Comparison of ENCODE assay signal across 27 cellular contexts in the genomic region with DNA sequence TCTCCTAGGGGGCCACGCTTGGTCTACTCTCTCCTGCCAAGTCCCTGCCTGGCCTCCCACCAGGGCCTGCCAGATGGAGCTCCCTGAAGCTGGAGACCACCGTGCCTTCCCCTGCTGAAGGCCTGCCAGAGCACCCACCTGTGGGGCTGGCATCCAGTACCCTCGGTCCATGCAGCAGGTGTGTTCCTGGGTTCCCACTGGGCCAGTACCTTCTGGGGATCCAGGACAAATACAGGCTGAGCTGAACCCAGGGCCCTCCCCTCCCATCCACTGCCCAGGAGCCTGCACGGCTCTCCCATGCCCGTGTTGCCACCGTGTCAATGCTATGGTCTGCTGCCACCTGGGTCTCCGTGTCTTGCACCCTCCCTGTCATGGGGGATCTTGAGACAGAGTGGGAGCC.
A peak's percentile ranks its signal among the peaks of the same experiment; 100 is the strongest.
DNase-seq lines count a peak whose midpoint lies in the region; ATAC-seq and TF ChIP-seq lines count a peak whose summit lies in the region.
"Had no signal": no experiment of that assay in that cellular context is flagged by ENCODE, and none has a peak within 500 bp of the region (broad histone marks: within the 10 kb centered on the region; RNA-seq: fewer than 3 reads in every experiment).

No MANE protein-coding gene starts in this region.

- H3K9me3 ChIP-seq in mammary epithelial cell (replicated peaks; ENCODE audit: insufficient read depth, low read length), result peaks cover 12% of the 10 kb centered on the region

- in situ Hi-C loops in mammary epithelial cell (cut with MboI; ENCODE audit: low sequenced_read_pairs in 2 of 2), result no loop called here

- no peak for DNase-seq in MCF 10A (ENCODE audit: unreplicated experiment)
- no peak for DNase-seq in mammary epithelial cell
- no peak for DNase-seq in RWPE1 (ENCODE audit: low spot score)
- DNase-seq in left colon, result no peak
- DNase-seq in stimulated activated effector memory CD8-positive, alpha-beta T cell treated with anti-CD3 and anti-CD28 coated beads, Interleukin-12 subunit alpha, Interleukin-12 subunit beta, amount 100 ng/mL, for 72 hours (ENCODE audit: low spot score in 2 of 2), result no peak
- no peak for DNase-seq in NCI-H2227 treated with DMSO at 0.1 percent for 48 hours (lab: John Stamatoyannopoulos, UW)
- DNase-seq in NCI-H2029 (lab: John Stamatoyannopoulos, UW), result no peak
- DNase-seq: ACHN; activated B cell treated with CpG ODN at 0.5 μM for 24 hours; activated CD4-positive, alpha-beta T cell treated with anti-CD3 and anti-CD28 coated beads, Interleukin-2, amount 50 U/mL, for 1 hour; amygdala; CD8-positive, alpha-beta memory T cell; DMS 273 treated with DMSO at 0.1 percent for 48 hours; naive B cell; NCI-H146; NCI-H446; NCI-H82; occipital lobe had no signal

- CTCF ChIA-PET in MCF 10A (lab: Yijun Ruan, JAX) (no interaction called here), mammary epithelial cell (lab: Charles Lee; ENCODE audit: low non-redundant PET) (no interaction called here), RWPE1 (lab: Yijun Ruan, JAX) (interaction anchor here (0.8 kb wide), 1 partner anchor 338 kb away, joined by 3 read pairs; no protein-coding TSS in a partner anchor)

- peak overlapping the region; percentile 68 for H3K27ac Mint-ChIP-seq in MCF 10A (ENCODE audit: low read depth, unreplicated experiment)
- H3K27ac Mint-ChIP-seq in stimulated activated effector memory CD8-positive, alpha-beta T cell treated with anti-CD3 and anti-CD28 coated beads, Interleukin-12 subunit alpha, Interleukin-12 subunit beta, amount 100 ng/mL, for 72 hours, result no peak overlapping the region
- H3K27ac Mint-ChIP-seq: activated B cell treated with CpG ODN at 0.5 μM for 24 hours; activated naive CD4-positive, alpha-beta T cell treated with anti-CD3 and anti-CD28 coated beads, Interleukin-2, amount 10 ng/mL, durations not matched to agents 7 days and 5 days; B cell; GM23338; HFFc6; IgD-negative memory B cell; T-cell had no signal

- H3K4me3 ChIP-seq in mammary epithelial cell (replicated peaks in 1 of 3; ENCODE audit: insufficient read depth in 1 of 3, low read depth in 2 of 3, low read length in 3 of 3), result no peak overlapping the region
- H3K4me3 ChIP-seq: breast epithelium, GM23338, left lung, skin epidermis had no signal

- H4K20me1 ChIP-seq in mammary epithelial cell (ENCODE audit: insufficient read depth, low read length), result no peaks in the 10 kb centered on the region

- intact Hi-C loops in MCF 10A (cut with micrococcal nuclease) (no loop called here), mammary epithelial cell (cut with micrococcal nuclease) (no loop called here), left colon (cut with DNase I, micrococcal nuclease) (no loop called here)

- H3K4me2 ChIP-seq in mammary epithelial cell (ENCODE audit: insufficient read depth, low read depth, low read length), result no peak overlapping the region
- H3K4me2 ChIP-seq: GM23338 had no signal

- H3K9ac ChIP-seq in mammary epithelial cell (ENCODE audit: insufficient read depth, low read length), result no peak overlapping the region

- POLR2A ChIA-PET in MCF 10A (lab: Yijun Ruan, JAX), result no interaction called here
- POLR2A ChIA-PET in RWPE1 (lab: Yijun Ruan, JAX; ENCODE audit: low non-redundant PET), result no interaction called here

- H3K27me3 Mint-ChIP-seq in MCF 10A (ENCODE audit: insufficient read depth, unreplicated experiment), result no peaks in the 10 kb centered on the region
- H3K27me3 Mint-ChIP-seq: activated B cell treated with CpG ODN at 0.5 μM for 24 hours, B cell, T-cell had no signal

- peaks cover 22% of the 10 kb centered on the region for H3K9me3 Mint-ChIP-seq in MCF 10A (ENCODE audit: unreplicated experiment)
- peaks cover 15% of the 10 kb centered on the region for H3K9me3 Mint-ChIP-seq in stimulated activated effector memory CD8-positive, alpha-beta T cell treated with anti-CD3 and anti-CD28 coated beads, Interleukin-12 subunit alpha, Interleukin-12 subunit beta, amount 100 ng/mL, for 72 hours

- H3K79me2 ChIP-seq in mammary epithelial cell (ENCODE audit: insufficient read depth, low read length), result no peaks in the 10 kb centered on the region

- no peaks in the 10 kb centered on the region for H3K36me3 ChIP-seq in mammary epithelial cell (ENCODE audit: insufficient read depth, low read length)
- H3K36me3 ChIP-seq: breast epithelium, left lung had no signal

- no peaks in the 10 kb centered on the region for H3K27me3 ChIP-seq in mammary epithelial cell (ENCODE audit: insufficient read depth, low read length)
- H3K27me3 ChIP-seq: breast epithelium, left lung had no signal

- H3K27ac ChIP-seq in mammary epithelial cell (ENCODE audit: insufficient read depth, low read depth, low read length), result no peak overlapping the region
- peak overlapping the region; percentile 57 for H3K27ac ChIP-seq in RWPE1
- H3K27ac ChIP-seq: left lung had no signal

- H3K36me3 Mint-ChIP-seq in MCF 10A (ENCODE audit: insufficient read depth, unreplicated experiment), result peaks cover 8% of the 10 kb centered on the region
- H3K36me3 Mint-ChIP-seq in stimulated activated effector memory CD8-positive, alpha-beta T cell treated with anti-CD3 and anti-CD28 coated beads, Interleukin-12 subunit alpha, Interleukin-12 subunit beta, amount 100 ng/mL, for 72 hours, result no peaks in the 10 kb centered on the region
- H3K36me3 Mint-ChIP-seq: activated naive CD4-positive, alpha-beta T cell treated with anti-CD3 and anti-CD28 coated beads, Interleukin-2, amount 10 ng/mL, durations not matched to agents 7 days and 5 days had no signal

- WGBS in mammary epithelial cell (ENCODE audit: low coverage, missing lambda C conversion rate), result 85% methylated on average over 7 of the region's 7 CpGs

- peaks cover 11% of the 10 kb centered on the region for H3K4me1 ChIP-seq in mammary epithelial cell (ENCODE audit: insufficient read depth, low read length)
- H3K4me1 ChIP-seq: breast epithelium, left lung had no signal

- dilution Hi-C loops in mammary epithelial cell (cut with HindIII; ENCODE audit: low sequenced_read_pairs), result no loop called here

- H2AFZ ChIP-seq in mammary epithelial cell (ENCODE audit: low read depth, low read length), result no peak overlapping the region
- H2AFZ ChIP-seq: GM23338 had no signal

- no TSS peak for BruUV-seq in MCF 10A (replicated peaks; lab: Mats Ljungman, UMichigan)
- BruUV-seq in mammary epithelial cell (replicated peaks; lab: Mats Ljungman, UMichigan), result no TSS peak

- H3K4me3 Mint-ChIP-seq in MCF 10A (ENCODE audit: unreplicated experiment), result no peak overlapping the region
- H3K4me3 Mint-ChIP-seq in stimulated activated effector memory CD8-positive, alpha-beta T cell treated with anti-CD3 and anti-CD28 coated beads, Interleukin-12 subunit alpha, Interleukin-12 subunit beta, amount 100 ng/mL, for 72 hours, result no peak overlapping the region
- H3K4me3 Mint-ChIP-seq: activated B cell treated with CpG ODN at 0.5 μM for 24 hours; activated naive CD4-positive, alpha-beta T cell treated with anti-CD3 and anti-CD28 coated beads, Interleukin-2, amount 10 ng/mL, durations not matched to agents 7 days and 5 days; B cell; CD8-positive, alpha-beta memory T cell; GM23338; HFFc6; IgD-negative memory B cell; naive B cell; T-cell had no signal

- TF ChIP-seq CTCF in MCF 10A (IDR thresholded peaks at IDR 0.05; ENCODE audit: unreplicated experiment), result no peak
- TF ChIP-seq CTCF in mammary epithelial cell (conservative IDR thresholded peaks at IDR 0.05 in 1 of 2, IDR thresholded peaks at IDR 0.05 in 1 of 2; ENCODE audit: extremely low read depth in 1 of 2, insufficient read depth in 1 of 2, low read depth in 1 of 2, low read length in 2 of 2), result no peak
- TF ChIP-seq CTCF in RWPE1 (conservative IDR thresholded peaks at IDR 0.05; ENCODE audit: low read depth), result no peak

- ATAC-seq in left colon, result peak; percentile 38
- ATAC-seq in stimulated activated effector memory CD8-positive, alpha-beta T cell treated with anti-CD3 and anti-CD28 coated beads, Interleukin-12 subunit alpha, Interleukin-12 subunit beta, amount 100 ng/mL, for 72 hours, result peak; percentile 29
- ATAC-seq: GM23338 had no signal

- H3K4me1 Mint-ChIP-seq in MCF 10A (ENCODE audit: insufficient read depth, unreplicated experiment), result peaks cover 12% of the 10 kb centered on the region
- peaks cover 6% of the 10 kb centered on the region for H3K4me1 Mint-ChIP-seq in stimulated activated effector memory CD8-positive, alpha-beta T cell treated with anti-CD3 and anti-CD28 coated beads, Interleukin-12 subunit alpha, Interleukin-12 subunit beta, amount 100 ng/mL, for 72 hours
- H3K4me1 Mint-ChIP-seq: activated B cell treated with CpG ODN at 0.5 μM for 24 hours; activated naive CD4-positive, alpha-beta T cell treated with anti-CD3 and anti-CD28 coated beads, Interleukin-2, amount 10 ng/mL, durations not matched to agents 7 days and 5 days; B cell; CD8-positive, alpha-beta memory T cell; IgD-negative memory B cell; T-cell had no signal
